Comparison of ENCODE assay signal across 12 cellular contexts in genomic region chr5:156401802-156402201, GRCh38.
DNase-seq lines count a peak whose midpoint lies in the region; ATAC-seq and TF ChIP-seq lines count a peak whose summit lies in the region.
"Had no signal": no experiment of that assay in that cellular context is flagged by ENCODE, and none has a peak within 500 bp of the region (broad histone marks: within the 10 kb centered on the region; RNA-seq: fewer than 3 reads in every experiment).

No MANE protein-coding gene starts in this region.

- H3K9me3 ChIP-seq in OCI-LY1 (ENCODE audit: low read length) (no peaks in the 10 kb centered on the region), OCI-LY7 (ENCODE audit: low read length) (no peaks in the 10 kb centered on the region)
- H3K9me3 ChIP-seq: esophagus squamous epithelium had no signal

- H3K4me3 ChIP-seq in GM06990 (replicated peaks; ENCODE audit: low read depth, low read length) (peak overlapping the region; percentile 15; the same call in 1 of the 2 replicates), OCI-LY1 (ENCODE audit: low read depth, low read length, poor library complexity, severe bottlenecking) (peak overlapping the region; percentile 28), OCI-LY7 (ENCODE audit: low read depth, low read length, poor library complexity, severe bottlenecking) (no peak overlapping the region)

- POLR2A ChIA-PET in OCI-LY7 (lab: Charles Lee): no interaction called here

- no TSS peak for BruUV-seq in OCI-LY7 (replicated peaks; lab: Mats Ljungman, UMichigan)

- H3K79me2 ChIP-seq in OCI-LY1 (ENCODE audit: insufficient read depth, low read length) (no peaks in the 10 kb centered on the region), OCI-LY7 (ENCODE audit: insufficient read depth, low read depth, low read length) (no peaks in the 10 kb centered on the region)

- DNase-seq in GM06990 (ENCODE audit: extremely low read depth, insufficient read length): no peak
- DNase-seq in stimulated activated CD4-positive, alpha-beta T cell treated with anti-CD3 and anti-CD28 coated beads, Interleukin-4, amount 100 ng/mL, for 4 hours: no peak
- DNase-seq in OCI-LY7 (ENCODE audit: low spot score): no peak
- DNase-seq in DMS53 treated with DMSO at 0.1 percent for 48 hours (lab: John Stamatoyannopoulos, UW; ENCODE audit: unreplicated experiment): no peak
- DNase-seq: activated CD4-positive, alpha-beta T cell treated with anti-CD3 and anti-CD28 coated beads for 1 hour; esophagus squamous epithelium; Kasumi-1 had no signal

- peaks cover 9% of the 10 kb centered on the region for H3K4me1 ChIP-seq in OCI-LY1 (ENCODE audit: insufficient read depth, low read length, severe bottlenecking)
- no peaks in the 10 kb centered on the region for H3K4me1 ChIP-seq in OCI-LY7 (ENCODE audit: insufficient read depth, low read length, poor library complexity, severe bottlenecking)

- H3K27ac ChIP-seq in OCI-LY1 (ENCODE audit: low read depth, low read length, poor library complexity, severe bottlenecking) (no peak overlapping the region), OCI-LY7 (ENCODE audit: low read depth, low read length, poor library complexity, severe bottlenecking) (no peak overlapping the region)
- H3K27ac ChIP-seq: esophagus squamous epithelium had no signal

- intact Hi-C loops in OCI-LY7 (cut with micrococcal nuclease; ENCODE audit: unreplicated experiment): no loop called here

- H3K4me2 ChIP-seq in OCI-LY1 (ENCODE audit: low read length): peak overlapping the region; percentile 45
- no peak overlapping the region for H3K4me2 ChIP-seq in OCI-LY7 (ENCODE audit: low read length)

- no peaks in the 10 kb centered on the region for H4K20me1 ChIP-seq in OCI-LY1 (ENCODE audit: insufficient read depth, low read length)
- H4K20me1 ChIP-seq in OCI-LY7 (ENCODE audit: insufficient read depth, low read length): no peaks in the 10 kb centered on the region

- H3K27me3 ChIP-seq in GM06990 (replicated peaks; ENCODE audit: control insufficient read depth, insufficient read depth, low read length) (no peaks in the 10 kb centered on the region), OCI-LY1 (ENCODE audit: insufficient read depth, low read length) (no peaks in the 10 kb centered on the region)
- H3K27me3 ChIP-seq: esophagus squamous epithelium had no signal

- ATAC-seq in GM18870 (IDR thresholded peaks at IDR 0.05; ENCODE audit: unreplicated experiment): peak; percentile 1
- ATAC-seq in HG02759 (IDR thresholded peaks at IDR 0.05; ENCODE audit: unreplicated experiment): peak; percentile 8
- no peak for ATAC-seq in HG02678 (IDR thresholded peaks at IDR 0.05; ENCODE audit: unreplicated experiment)
- ATAC-seq: SK-N-SH treated with all-trans-retinoic acid at 6 μM for 48 hours had no signal

- no peaks in the 10 kb centered on the region for H3F3A ChIP-seq in OCI-LY1 (ENCODE audit: insufficient read depth, low read length)

- H2AFZ ChIP-seq in OCI-LY1 (ENCODE audit: low read length) (no peak overlapping the region), OCI-LY7 (ENCODE audit: low read length) (no peak overlapping the region)

- TF ChIP-seq CTCF in GM06990 (IDR thresholded peaks at IDR 0.05; ENCODE audit: insufficient read depth, low read length, poor library complexity, severe bottlenecking) (no peak), OCI-LY1 (IDR thresholded peaks at IDR 0.05; ENCODE audit: low read length) (no peak), OCI-LY7 (conservative IDR thresholded peaks at IDR 0.05; ENCODE audit: low read length) (no peak)

- no peak overlapping the region for H3K9ac ChIP-seq in OCI-LY1 (ENCODE audit: low read length)

- H3K9me2 ChIP-seq in OCI-LY1 (ENCODE audit: low read depth, low read length) (no peaks in the 10 kb centered on the region), OCI-LY7 (ENCODE audit: insufficient read depth, low read length) (no peaks in the 10 kb centered on the region)

- CTCF ChIA-PET in OCI-LY7 (lab: Charles Lee; ENCODE audit: unreplicated experiment): no interaction called here

- H3K36me3 ChIP-seq in GM06990 (ENCODE audit: control insufficient read depth, insufficient read depth, low read length) (no peaks in the 10 kb centered on the region), OCI-LY1 (ENCODE audit: insufficient read depth, low read length) (no peaks in the 10 kb centered on the region), OCI-LY7 (ENCODE audit: insufficient read depth, low read length) (no peaks in the 10 kb centered on the region)
- H3K36me3 ChIP-seq: esophagus squamous epithelium had no signal
